Comparison of ENCODE assay signal across 9 cellular contexts in genomic region chr10:74035324-74035723, GRCh38. TPM values are rescaled to one million over a fixed set of nuclear protein-coding genes. Genes with fewer than 3 reads are reported as not detected.
DNase-seq lines count a peak whose midpoint lies in the region; ATAC-seq, FAIRE-seq and TF ChIP-seq lines count a peak whose summit lies in the region.
"Had no signal": no experiment of that assay in that cellular context is flagged by ENCODE, and none has a peak within 500 bp of the region (broad histone marks: within the 10 kb centered on the region; RNA-seq: fewer than 3 reads in every experiment).

No MANE protein-coding gene starts in this region.

- intact Hi-C loops in activated B cell treated with CpG ODN at 0.5 μM for 24 hours (cut with micrococcal nuclease) (no loop called here), lower lobe of right lung (cut with DNase I) (no loop called here)

- peaks cover 6% of the 10 kb centered on the region for H3K36me3 ChIP-seq in lower lobe of right lung

- H3K27ac ChIP-seq in lower lobe of right lung, result no peak overlapping the region
- H3K27ac ChIP-seq: SJCRH30 had no signal

- no peaks in the 10 kb centered on the region for H3K36me3 Mint-ChIP-seq in activated B cell treated with CpG ODN at 0.5 μM for 24 hours (ENCODE audit: low read depth)

- TF ChIP-seq CTCF in GM10248 (IDR thresholded peaks at IDR 0.05; ENCODE audit: control extremely low read depth, extremely low read depth, low read depth, missing control alignments) (peak; percentile 19), activated B cell treated with CpG ODN at 0.5 μM for 24 hours (IDR thresholded peaks at IDR 0.05) (no peak), lower lobe of right lung (IDR thresholded peaks at IDR 0.05) (peak; percentile 16)

- DNase-seq in GM10248 (ENCODE audit: extremely low spot score) (no peak), activated B cell treated with CpG ODN at 0.5 μM for 24 hours (no peak), lower lobe of right lung (no peak), islet precursor cell (no peak)
- DNase-seq in activated CD4-positive, alpha-beta T cell treated with anti-CD3 and anti-CD28 coated beads for 1 hour, result no peak
- DNase-seq: SJCRH30 had no signal

- H3K9me3 Mint-ChIP-seq in activated B cell treated with CpG ODN at 0.5 μM for 24 hours, result no peaks in the 10 kb centered on the region

- peak; percentile 6 for FAIRE-seq in A204.1 (lab: Jason Lieb, UNC)

- H3K27me3 ChIP-seq in lower lobe of right lung (ENCODE audit: low read depth), result no peaks in the 10 kb centered on the region
- H3K27me3 ChIP-seq: SJCRH30 had no signal

- H3K27me3 Mint-ChIP-seq in activated B cell treated with CpG ODN at 0.5 μM for 24 hours, result no peaks in the 10 kb centered on the region

- H3K27ac Mint-ChIP-seq in activated B cell treated with CpG ODN at 0.5 μM for 24 hours, result peak overlapping the region; percentile 56

- H3K4me3 Mint-ChIP-seq in activated B cell treated with CpG ODN at 0.5 μM for 24 hours, result no peak overlapping the region

- ATAC-seq in activated B cell treated with CpG ODN at 0.5 μM for 24 hours (ENCODE audit: low read depth), result no peak
- ATAC-seq in lower lobe of right lung, result no peak
- ATAC-seq in esophagus mucosa, result no peak
- no peak for ATAC-seq in HG03135 (IDR thresholded peaks at IDR 0.05; ENCODE audit: unreplicated experiment)

- H3K4me1 ChIP-seq in lower lobe of right lung, result peaks cover 55% of the 10 kb centered on the region

- peaks cover 37% of the 10 kb centered on the region for H3K4me1 Mint-ChIP-seq in activated B cell treated with CpG ODN at 0.5 μM for 24 hours

- H3K4me3 ChIP-seq in lower lobe of right lung, result no peak overlapping the region
- H3K4me3 ChIP-seq: SJCRH30 had no signal

- H3K9me3 ChIP-seq in lower lobe of right lung, result no peaks in the 10 kb centered on the region
- H3K9me3 ChIP-seq: SJCRH30 had no signal

- CTCF ChIA-PET in GM10248 (lab: Yijun Ruan, JAX), result interaction anchor here (1.0 to 2.3 kb wide), 4 partner anchors 10 to 155 kb away, joined by 3 to 5 read pairs (median 4); no protein-coding TSS in a partner anchor
- CTCF ChIA-PET in activated B cell treated with CpG ODN at 0.5 μM for 24 hours (lab: Charles Lee), result interaction anchor here (0.6 to 1.1 kb wide), 4 partner anchors 9 to 1152 kb away, joined by 3 read pairs; no protein-coding TSS in a partner anchor

- POLR2A ChIA-PET in GM10248 (lab: Yijun Ruan, JAX), result no interaction called here
- POLR2A ChIA-PET in activated B cell treated with CpG ODN at 0.5 μM for 24 hours (lab: Charles Lee), result interaction anchor here (0.5 to 0.7 kb wide), 2 partner anchors 77 to 127 kb away, joined by 3 to 5 read pairs; no protein-coding TSS in a partner anchor

RNA-seq across cellular contexts. Expression of gene VCL, which starts 37.4 kb away (rescaled TPM):
- total RNA-seq in activated B cell treated with CpG ODN at 0.5 μM for 24 hours (21.3 and 25.8 TPM in 2 replicates), lower lobe of right lung (106 TPM), esophagus mucosa (70.2 TPM)
